8 cellular contexts compared by ENCODE assay signal in genomic region chr12:131950182-131950913, GRCh38. TPM values are rescaled to one million over a fixed set of nuclear protein-coding genes. Genes with fewer than 3 reads are reported as not detected.
A peak's percentile ranks its signal among the peaks of the same experiment; 100 is the strongest.
DNase-seq lines count a peak whose midpoint lies in the region; ATAC-seq, FAIRE-seq and TF ChIP-seq lines count a peak whose summit lies in the region.

No MANE protein-coding gene starts in this region.

- H3K4me1 ChIP-seq in right cardiac atrium (ENCODE audit: control insufficient read depth, insufficient read depth, low read length) (peaks cover 4% of the 10 kb centered on the region), gastrocnemius medialis (peaks cover 20 to 25% of the 10 kb centered on the region in 2 donors)

- ATAC-seq in right cardiac atrium (peak; percentile 6), gastrocnemius medialis (peak; percentile 18 to 35)

- H3K27me3 ChIP-seq in H7 (ENCODE audit: control insufficient read depth, insufficient read depth, low read length) = no peaks in the 10 kb centered on the region
- no peaks in the 10 kb centered on the region for H3K27me3 ChIP-seq in MG63
- no peaks in the 10 kb centered on the region for H3K27me3 ChIP-seq in right cardiac atrium (ENCODE audit: control insufficient read depth, insufficient read depth)
- no peaks in the 10 kb centered on the region for H3K27me3 ChIP-seq in gastrocnemius medialis

- WGBS in right cardiac atrium = 1% methylated on average over 79 of the region's 79 CpGs

- H3K27ac ChIP-seq in right cardiac atrium (ENCODE audit: low read length) (peak overlapping the region; percentile 11), gastrocnemius medialis (peak overlapping the region; percentile 74 to 88 (median 87))

- intact Hi-C loops in right cardiac atrium (cut with DNase I) (no loop called here), gastrocnemius medialis (cut with DNase I; ENCODE audit: low total_unique reads) (no loop called here)

- in situ Hi-C loops in gastrocnemius medialis (cut with MboI; ENCODE audit: low sequenced_read_pairs in 4 of 4) = no loop called here

- FAIRE-seq in GM12891 (lab: Jason Lieb, UNC) = peak; percentile 5

- no peak for TF ChIP-seq POLR2A in GM12891 (IDR thresholded peaks at IDR 0.05; ENCODE audit: low read depth, low read length)
- TF ChIP-seq POLR2A in gastrocnemius medialis (IDR thresholded peaks at IDR 0.05) = peak in 1 of 2 donors; percentile 3

- H3K9me3 ChIP-seq in MG63 (no peaks in the 10 kb centered on the region), right cardiac atrium (ENCODE audit: control insufficient read depth, low read length) (no peaks in the 10 kb centered on the region), gastrocnemius medialis (no peaks in the 10 kb centered on the region)

- DNase-seq in GM12891 (ENCODE audit: insufficient read length, low spot score) (no peak), H7 (peak; percentile 87), MG63 (peak; percentile 46), right cardiac atrium (peak; percentile 41 to 79 (median 76)), gastrocnemius medialis (no peak), NCI-H1436 treated with DMSO at 0.1 percent for 48 hours (lab: John Stamatoyannopoulos, UW) (no peak), NOMO-1 treated with DMSO at 0.1 percent for 48 hours (lab: John Stamatoyannopoulos, UW; ENCODE audit: unreplicated experiment) (no peak)
- DNase-seq in activated naive CD4-positive, alpha-beta T cell treated with anti-CD3 and anti-CD28 coated beads, Interleukin-2, amount 50 U/mL, for 16 hours = peak; percentile 54

- H3K36me3 ChIP-seq in H7 (replicated peaks; ENCODE audit: control insufficient read depth, insufficient read depth, low read length) (no peaks in the 10 kb centered on the region), MG63 (peaks cover 14% of the 10 kb centered on the region), gastrocnemius medialis (no peaks in the 10 kb centered on the region)

- no peak for TF ChIP-seq CTCF in gastrocnemius medialis (IDR thresholded peaks at IDR 0.05 in 4 of 5, conservative IDR thresholded peaks at IDR 0.05 in 1 of 5)

- H3K4me3 ChIP-seq in H7 (ENCODE audit: insufficient read depth, low read depth, low read length) (peak overlapping the region; percentile 91), MG63 (peak overlapping the region; percentile 92), right cardiac atrium (ENCODE audit: low read length) (peak overlapping the region; percentile 95), gastrocnemius medialis (peak overlapping the region; percentile 74 to 97 (median 88))

TF ChIP-seq in GM12891, 5 proteins besides CTCF, POLR2A, EP300 and RAD21:
- TF ChIP-seq SPI1 (IDR thresholded peaks at IDR 0.05; ENCODE audit: low read depth, low read length) = no peak
- TF ChIP-seq PAX5 (IDR thresholded peaks at IDR 0.05; ENCODE audit: insufficient read depth, low read length, severe bottlenecking) = peak; percentile 78
- TF ChIP-seq TAF1 (IDR thresholded peaks at IDR 0.05; ENCODE audit: low read depth, low read length) = 0 out of 2 replicates have a peak, but pooled peaks have one; percentile 1
- no peak for TF ChIP-seq POLR2AphosphoS5 (IDR thresholded peaks at IDR 0.05; ENCODE audit: low read depth, low read length)
- no peak for TF ChIP-seq POU2F2 (IDR thresholded peaks at IDR 0.05; ENCODE audit: low read depth, low read length)

RNA-seq across cellular contexts. Expression of gene EP400, which starts 0.6 kb away (rescaled TPM):
- 12.5 TPM for polyA plus RNA-seq in GM12891 (2012; ENCODE audit: low read depth, missing spikeins)
- total RNA-seq in H7 (2014; rRNA removed; shearing (Covaris generic)) = 7.4 and 9.9 TPM in 2 replicates
- total RNA-seq in MG63 (2014; rRNA removed; shearing (Covaris generic); ENCODE audit: low replicate concordance) = 6.0 and 13.1 TPM in 2 replicates
- total RNA-seq in right cardiac atrium = 10 to 100 TPM; 15.5 to 21.6 (median 18.1) TPM
- polyA plus RNA-seq in right cardiac atrium = 10.1 TPM
- 10 to 100 TPM; 11.9 to 17.4 (median 15.0) TPM for total RNA-seq in gastrocnemius medialis

RNA-seq across cellular contexts. Expression of gene PUS1, which starts 21.3 kb away (rescaled TPM):
- polyA plus RNA-seq in GM12891 (2012; ENCODE audit: low read depth, missing spikeins) = 19.9 TPM
- total RNA-seq in H7 (2014; rRNA removed; shearing (Covaris generic)) = 31.1 and 36.7 TPM in 2 replicates
- total RNA-seq in MG63 (2014; rRNA removed; shearing (Covaris generic); ENCODE audit: low replicate concordance) = 55.1 and 91.2 TPM in 2 replicates
- total RNA-seq in right cardiac atrium (10 to 100 TPM in 1 of 4 donors, 1 to 10 TPM in 3; 7.2 to 13.7 (median 7.9) TPM), gastrocnemius medialis (10 to 100 TPM; 10.4 to 29.0 (median 12.2) TPM)
- polyA plus RNA-seq in right cardiac atrium = 7.2 TPM

RNA-seq across cellular contexts. Expression of gene ULK1, which starts 55.9 kb away (rescaled TPM):
- polyA plus RNA-seq in GM12891 (2012; ENCODE audit: low read depth, missing spikeins) = 5.8 TPM
- total RNA-seq in H7 (2014; rRNA removed; shearing (Covaris generic)) = 15.7 and 18.8 TPM in 2 replicates
- 7.6 and 8.1 TPM in 2 replicates for total RNA-seq in MG63 (2014; rRNA removed; shearing (Covaris generic); ENCODE audit: low replicate concordance)
- 10 to 100 TPM; 33.4 to 51.3 (median 48.0) TPM for total RNA-seq in right cardiac atrium
- polyA plus RNA-seq in right cardiac atrium = 29.4 TPM
- total RNA-seq in gastrocnemius medialis = 10 to 100 TPM; 27.9 to 81.2 (median 48.6) TPM

Comparison
In these comparisons a context has a peak if more than half of its experiments do, and no peak if none do; other contexts are left out.
1. DNase-seq: peak in H7 (single experiment), MG63 (single experiment), activated naive CD4-positive, alpha-beta T cell treated with anti-CD3 and anti-CD28 coated beads, Interleukin-2, amount 50 U/mL, for 16 hours (single experiment) and right cardiac atrium (3 of 3); none in GM12891 (single experiment), gastrocnemius medialis (0 of 2), NCI-H1436 treated with DMSO at 0.1 percent for 48 hours (single experiment) and NOMO-1 treated with DMSO at 0.1 percent for 48 hours (single experiment).
2. Peak in every context shown above with its lines, with median percentiles within 50 percentile points of each other: H3K4me3 ChIP-seq.